Comparison of ENCODE assay signal across 25 cellular contexts in the genomic region with DNA sequence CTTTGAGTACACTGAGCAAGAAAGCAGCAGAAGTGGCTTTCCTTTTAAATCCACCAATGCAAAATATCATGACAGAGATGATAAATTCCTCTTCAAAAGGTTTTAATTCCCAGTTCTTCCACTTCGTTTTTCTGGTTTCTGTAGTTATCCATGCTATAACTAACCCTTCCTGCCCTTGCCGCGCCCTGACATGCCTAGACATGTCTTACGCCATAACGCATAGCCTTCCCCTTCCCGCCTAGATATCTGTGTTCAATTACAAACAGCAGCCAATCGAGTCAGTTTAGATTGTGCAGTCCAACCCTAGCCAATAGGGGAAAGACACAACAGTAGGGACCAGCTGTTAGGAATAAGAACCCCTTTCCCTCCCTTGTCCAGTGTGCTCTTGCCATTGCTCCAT. TPM values are rescaled to one million over a fixed set of nuclear protein-coding genes. Genes with fewer than 3 reads are reported as not detected.
A peak's percentile ranks its signal among the peaks of the same experiment; 100 is the strongest.
DNase-seq lines count a peak whose midpoint lies in the region; ATAC-seq and TF ChIP-seq lines count a peak whose summit lies in the region.
"Had no signal": no experiment of that assay in that cellular context is flagged by ENCODE, and none has a peak within 500 bp of the region (broad histone marks: within the 10 kb centered on the region; RNA-seq: fewer than 3 reads in every experiment).

No MANE protein-coding gene starts in this region.

- no peak overlapping the region for H3K4me3 Mint-ChIP-seq in activated naive CD4-positive, alpha-beta T cell treated with anti-CD3 and anti-CD28 coated beads, Interleukin-2, amount 50 U/mL, for 24 hours
- no peak overlapping the region for H3K4me3 Mint-ChIP-seq in activated naive CD4-positive, alpha-beta T cell treated with anti-CD3 and anti-CD28 coated beads, Interleukin-2, amount 10 ng/mL, durations not matched to agents 7 days and 5 days
- no peak overlapping the region for H3K4me3 Mint-ChIP-seq in activated T-helper 17 cell treated with anti-CD3 and anti-CD28 coated beads, Interleukin-2, amount 50 U/mL, for 72 hours
- H3K4me3 Mint-ChIP-seq in glutamatergic neuron (ENCODE audit: unreplicated experiment) = no peak overlapping the region
- H3K4me3 Mint-ChIP-seq in activated CD4-positive, alpha-beta T cell treated with anti-CD3 and anti-CD28 coated beads, Interleukin-2, amount 10 ng/mL, durations not matched to agents 7 days and 5 days = no peak overlapping the region
- H3K4me3 Mint-ChIP-seq: dendritic cell treated with granulocyte-macrophage colony-stimulating factor and Interleukin-4, amounts not matched to agents 40 ng/mL and 50 ng/mL, for 4 days had no signal

- no peak for ATAC-seq in activated T-helper 17 cell treated with anti-CD3 and anti-CD28 coated beads, Interleukin-2, amount 50 U/mL, for 72 hours (replicated peaks)
- ATAC-seq: psoas muscle had no signal

- no peak for DNase-seq in activated naive CD4-positive, alpha-beta T cell treated with anti-CD3 and anti-CD28 coated beads, Interleukin-2, amount 10 ng/mL, durations not matched to agents 7 days and 5 days
- no peak for DNase-seq in glutamatergic neuron
- no peak for DNase-seq in ovary
- DNase-seq in GF-D8 (lab: John Stamatoyannopoulos, UW) = no peak
- no peak for DNase-seq in activated CD4-positive, alpha-beta T cell treated with anti-CD3 and anti-CD28 coated beads, Interleukin-2, amount 10 ng/mL, durations not matched to agents 7 days and 5 days
- DNase-seq: activated CD4-positive, alpha-beta T cell treated with anti-CD3 and anti-CD28 coated beads for 48 hours; activated CD8-positive, alpha-beta memory T cell treated with anti-CD3 and anti-CD28 coated beads, Interleukin-2, amount 50 U/mL, for 4 hours; activated effector memory CD4-positive, alpha-beta T cell treated with anti-CD3 and anti-CD28 coated beads, Interleukin-2, amount 50 U/mL, for 16 hours; COR-L47; DMS79 treated with DMSO at 0.1 percent for 48 hours; GM23248; NCI-H1092 treated with DMSO at 0.1 percent for 48 hours; NCI-H1930; NCI-H2227 treated with DMSO at 0.1 percent for 48 hours; NCI-H774; psoas muscle; SK-N-SH; stimulated activated CD8-positive, alpha-beta memory T cell treated with anti-CD3 and anti-CD28 coated beads, Interleukin-4, amount 100 ng/mL, for 48 hours; T-helper 2 cell had no signal

- H3K9me3 Mint-ChIP-seq in activated naive CD4-positive, alpha-beta T cell treated with anti-CD3 and anti-CD28 coated beads, Interleukin-2, amount 50 U/mL, for 24 hours = no peaks in the 10 kb centered on the region
- peaks cover 9% of the 10 kb centered on the region for H3K9me3 Mint-ChIP-seq in activated naive CD4-positive, alpha-beta T cell treated with anti-CD3 and anti-CD28 coated beads, Interleukin-2, amount 10 ng/mL, durations not matched to agents 7 days and 5 days
- no peaks in the 10 kb centered on the region for H3K9me3 Mint-ChIP-seq in activated T-helper 17 cell treated with anti-CD3 and anti-CD28 coated beads, Interleukin-2, amount 50 U/mL, for 72 hours
- peaks cover 2% of the 10 kb centered on the region for H3K9me3 Mint-ChIP-seq in glutamatergic neuron (ENCODE audit: unreplicated experiment)
- peaks cover 12% of the 10 kb centered on the region for H3K9me3 Mint-ChIP-seq in activated CD4-positive, alpha-beta T cell treated with anti-CD3 and anti-CD28 coated beads, Interleukin-2, amount 10 ng/mL, durations not matched to agents 7 days and 5 days

- H3K27me3 ChIP-seq in ovary = no peaks in the 10 kb centered on the region
- H3K27me3 ChIP-seq: BLaER1, cardiac muscle cell, neutrophil had no signal

- H3K36me3 ChIP-seq in ovary = no peaks in the 10 kb centered on the region
- H3K36me3 ChIP-seq: cardiac muscle cell had no signal

- no peak for TF ChIP-seq POLR2A in ovary (IDR thresholded peaks at IDR 0.05)

- CTCF ChIA-PET in activated naive CD4-positive, alpha-beta T cell treated with anti-CD3 and anti-CD28 coated beads, Interleukin-2, amount 10 ng/mL, durations not matched to agents 7 days and 5 days (lab: Charles Lee) = no interaction called here
- CTCF ChIA-PET in activated CD4-positive, alpha-beta T cell treated with anti-CD3 and anti-CD28 coated beads, Interleukin-2, amount 10 ng/mL, durations not matched to agents 7 days and 5 days (lab: Charles Lee) = interaction anchor here (1.6 kb wide), 1 partner anchor 17 kb away, joined by 3 read pairs; a partner anchor contains a TSS

- H3K36me3 Mint-ChIP-seq in activated naive CD4-positive, alpha-beta T cell treated with anti-CD3 and anti-CD28 coated beads, Interleukin-2, amount 50 U/mL, for 24 hours = peaks cover 29% of the 10 kb centered on the region
- H3K36me3 Mint-ChIP-seq in activated naive CD4-positive, alpha-beta T cell treated with anti-CD3 and anti-CD28 coated beads, Interleukin-2, amount 10 ng/mL, durations not matched to agents 7 days and 5 days = peaks cover 41% of the 10 kb centered on the region
- H3K36me3 Mint-ChIP-seq in activated T-helper 17 cell treated with anti-CD3 and anti-CD28 coated beads, Interleukin-2, amount 50 U/mL, for 72 hours (ENCODE audit: low read depth) = peaks cover 59% of the 10 kb centered on the region
- H3K36me3 Mint-ChIP-seq in glutamatergic neuron (ENCODE audit: unreplicated experiment) = peaks cover 13% of the 10 kb centered on the region
- H3K36me3 Mint-ChIP-seq in activated CD4-positive, alpha-beta T cell treated with anti-CD3 and anti-CD28 coated beads, Interleukin-2, amount 10 ng/mL, durations not matched to agents 7 days and 5 days (ENCODE audit: low read depth) = peaks cover 59% of the 10 kb centered on the region

- POLR2A ChIA-PET in activated CD4-positive, alpha-beta T cell treated with anti-CD3 and anti-CD28 coated beads, Interleukin-2, amount 10 ng/mL, durations not matched to agents 7 days and 5 days (lab: Charles Lee) = no interaction called here

- no peaks in the 10 kb centered on the region for H3K9me3 ChIP-seq in ovary
- H3K9me3 ChIP-seq: neutrophil, psoas muscle, SK-N-SH had no signal

- H3K4me1 ChIP-seq in ovary (ENCODE audit: insufficient read depth) = peaks cover 2% of the 10 kb centered on the region
- H3K4me1 ChIP-seq: BLaER1 had no signal

- no peak for TF ChIP-seq EP300 in ovary (IDR thresholded peaks at IDR 0.05)

- H3K27ac Mint-ChIP-seq in activated naive CD4-positive, alpha-beta T cell treated with anti-CD3 and anti-CD28 coated beads, Interleukin-2, amount 50 U/mL, for 24 hours = peak overlapping the region; percentile 20
- no peak overlapping the region for H3K27ac Mint-ChIP-seq in activated naive CD4-positive, alpha-beta T cell treated with anti-CD3 and anti-CD28 coated beads, Interleukin-2, amount 10 ng/mL, durations not matched to agents 7 days and 5 days
- peak overlapping the region; percentile 60 for H3K27ac Mint-ChIP-seq in activated T-helper 17 cell treated with anti-CD3 and anti-CD28 coated beads, Interleukin-2, amount 50 U/mL, for 72 hours
- H3K27ac Mint-ChIP-seq in glutamatergic neuron (ENCODE audit: unreplicated experiment) = peak overlapping the region; percentile 49
- no peak overlapping the region for H3K27ac Mint-ChIP-seq in activated CD4-positive, alpha-beta T cell treated with anti-CD3 and anti-CD28 coated beads, Interleukin-2, amount 10 ng/mL, durations not matched to agents 7 days and 5 days
- H3K27ac Mint-ChIP-seq: dendritic cell treated with granulocyte-macrophage colony-stimulating factor and Interleukin-4, amounts not matched to agents 40 ng/mL and 50 ng/mL, for 4 days had no signal

- intact Hi-C loops in ovary (cut with DNase I) = no loop called here

- no peak overlapping the region for H3K27ac ChIP-seq in ovary
- H3K27ac ChIP-seq: BLaER1, cardiac muscle cell, GM23248, neutrophil, psoas muscle had no signal

- no peak overlapping the region for H3K4me3 ChIP-seq in ovary
- H3K4me3 ChIP-seq: BLaER1, cardiac muscle cell, GM23248, psoas muscle had no signal

- H3K27me3 Mint-ChIP-seq in activated naive CD4-positive, alpha-beta T cell treated with anti-CD3 and anti-CD28 coated beads, Interleukin-2, amount 50 U/mL, for 24 hours = no peaks in the 10 kb centered on the region
- no peaks in the 10 kb centered on the region for H3K27me3 Mint-ChIP-seq in activated naive CD4-positive, alpha-beta T cell treated with anti-CD3 and anti-CD28 coated beads, Interleukin-2, amount 10 ng/mL, durations not matched to agents 7 days and 5 days
- H3K27me3 Mint-ChIP-seq in activated T-helper 17 cell treated with anti-CD3 and anti-CD28 coated beads, Interleukin-2, amount 50 U/mL, for 72 hours = no peaks in the 10 kb centered on the region
- no peaks in the 10 kb centered on the region for H3K27me3 Mint-ChIP-seq in glutamatergic neuron (ENCODE audit: unreplicated experiment)
- no peaks in the 10 kb centered on the region for H3K27me3 Mint-ChIP-seq in activated CD4-positive, alpha-beta T cell treated with anti-CD3 and anti-CD28 coated beads, Interleukin-2, amount 10 ng/mL, durations not matched to agents 7 days and 5 days
- H3K27me3 Mint-ChIP-seq: dendritic cell treated with granulocyte-macrophage colony-stimulating factor and Interleukin-4, amounts not matched to agents 40 ng/mL and 50 ng/mL, for 4 days had no signal

- 97 to 98% (median 97%) methylated on average over 7 of the region's 7 CpGs for WGBS in ovary, 3 donors

- TF ChIP-seq CTCF in glutamatergic neuron (IDR thresholded peaks at IDR 0.05; ENCODE audit: partially characterized antibody, unreplicated experiment) = no peak
- TF ChIP-seq CTCF in ovary (IDR thresholded peaks at IDR 0.05) = no peak

- H3K4me1 Mint-ChIP-seq in activated naive CD4-positive, alpha-beta T cell treated with anti-CD3 and anti-CD28 coated beads, Interleukin-2, amount 50 U/mL, for 24 hours = peaks cover 80% of the 10 kb centered on the region
- peaks cover 14% of the 10 kb centered on the region for H3K4me1 Mint-ChIP-seq in activated naive CD4-positive, alpha-beta T cell treated with anti-CD3 and anti-CD28 coated beads, Interleukin-2, amount 10 ng/mL, durations not matched to agents 7 days and 5 days
- peaks cover 21% of the 10 kb centered on the region for H3K4me1 Mint-ChIP-seq in activated T-helper 17 cell treated with anti-CD3 and anti-CD28 coated beads, Interleukin-2, amount 50 U/mL, for 72 hours
- no peaks in the 10 kb centered on the region for H3K4me1 Mint-ChIP-seq in glutamatergic neuron (ENCODE audit: low read depth, unreplicated experiment)
- H3K4me1 Mint-ChIP-seq in activated CD4-positive, alpha-beta T cell treated with anti-CD3 and anti-CD28 coated beads, Interleukin-2, amount 10 ng/mL, durations not matched to agents 7 days and 5 days = peaks cover 23% of the 10 kb centered on the region

RNA-seq across cellular contexts. Expression of a gene that starts 16.1 kb away (rescaled TPM):
- 100 to 1,000 TPM in 1 of 2 donors, 10 to 100 TPM in 1; 93.7 to 175 TPM for total RNA-seq in activated T-helper 17 cell treated with anti-CD3 and anti-CD28 coated beads, Interleukin-2, amount 50 U/mL, for 72 hours
- 144 TPM for total RNA-seq in glutamatergic neuron (ENCODE audit: unreplicated experiment)
- total RNA-seq in ovary = 10 to 100 TPM; 55.0 to 81.9 (median 64.9) TPM
- polyA plus RNA-seq in ovary = 10 to 100 TPM; 27.5 to 33.4 TPM
- total RNA-seq in activated CD4-positive, alpha-beta T cell treated with anti-CD3 and anti-CD28 coated beads, Interleukin-2, amount 10 ng/mL, durations not matched to agents 7 days and 5 days = 100 to 1,000 TPM; 107 to 109 TPM

RNA-seq across cellular contexts. Expression of a gene that starts 17.2 kb away (rescaled TPM):
- 10 to 100 TPM; 18.9 to 37.4 TPM for total RNA-seq in activated T-helper 17 cell treated with anti-CD3 and anti-CD28 coated beads, Interleukin-2, amount 50 U/mL, for 72 hours
- 26.4 TPM for total RNA-seq in glutamatergic neuron (ENCODE audit: unreplicated experiment)
- total RNA-seq in ovary = 10 to 100 TPM; 11.1 to 38.6 (median 14.4) TPM
- 10 to 100 TPM; 13.2 to 18.3 TPM for polyA plus RNA-seq in ovary
- 10 to 100 TPM; 37.4 to 57.5 TPM for total RNA-seq in activated CD4-positive, alpha-beta T cell treated with anti-CD3 and anti-CD28 coated beads, Interleukin-2, amount 10 ng/mL, durations not matched to agents 7 days and 5 days

Comparison
In these comparisons a context has a peak if more than half of its experiments do, and no peak if none do; other contexts are left out.
1. H3K27ac Mint-ChIP-seq: peak in activated naive CD4-positive, alpha-beta T cell treated with anti-CD3 and anti-CD28 coated beads, Interleukin-2, amount 50 U/mL, for 24 hours (single experiment), activated T-helper 17 cell treated with anti-CD3 and anti-CD28 coated beads, Interleukin-2, amount 50 U/mL, for 72 hours (single experiment) and glutamatergic neuron (single experiment); none in activated naive CD4-positive, alpha-beta T cell treated with anti-CD3 and anti-CD28 coated beads, Interleukin-2, amount 10 ng/mL, durations not matched to agents 7 days and 5 days (single experiment) and activated CD4-positive, alpha-beta T cell treated with anti-CD3 and anti-CD28 coated beads, Interleukin-2, amount 10 ng/mL, durations not matched to agents 7 days and 5 days (single experiment).